ENCODE assay signal across 22 cellular contexts in the genomic region with DNA sequence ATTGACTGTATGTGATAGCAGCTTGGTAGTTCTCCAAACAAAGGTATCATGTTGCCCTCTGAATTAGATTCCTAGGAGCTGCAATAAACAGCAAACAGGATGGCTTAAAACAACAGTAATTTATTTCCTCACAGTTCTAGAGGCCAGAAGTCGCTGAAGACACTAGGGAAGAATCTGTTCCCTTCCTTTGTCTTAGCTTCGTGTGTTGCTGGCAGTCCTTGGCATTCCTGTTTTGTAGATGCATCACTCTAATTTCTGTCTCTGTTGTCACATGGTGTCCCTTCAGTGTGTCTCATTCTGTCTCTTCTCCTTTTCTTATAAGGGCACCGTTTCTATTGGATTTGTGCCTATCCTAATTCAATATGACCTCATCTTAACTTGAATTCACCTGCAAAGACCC.
"Had no signal": no experiment of that assay in that cellular context is flagged by ENCODE, and none has a peak within 500 bp of the region (broad histone marks: within the 10 kb centered on the region; RNA-seq: fewer than 3 reads in every experiment).

No MANE protein-coding gene starts in this region.

- H3K27ac ChIP-seq: esophagus squamous epithelium, ovary, psoas muscle, suprapubic skin, transverse colon, upper lobe of right lung, uterus had no signal

- H3K9me3 ChIP-seq: esophagus squamous epithelium, ovary, suprapubic skin, transverse colon, upper lobe of right lung, uterus had no signal

- H3K27me3 ChIP-seq: esophagus squamous epithelium, suprapubic skin, transverse colon, upper lobe of right lung, uterus had no signal

- H3K4me3 ChIP-seq: esophagus squamous epithelium, lung, ovary, psoas muscle, suprapubic skin, transverse colon, upper lobe of right lung, uterus had no signal

- DNase-seq: cortex of kidney; effector memory CD8-positive, alpha-beta T cell; erythroblast; esophagus squamous epithelium; hypothalamus; immature natural killer cell; natural killer cell; nucleus accumbens; ovary; posterior cingulate gyrus; psoas muscle; right cardiac atrium; small intestine; stimulated activated CD4-positive, alpha-beta T cell treated with anti-CD3 and anti-CD28 coated beads, Interleukin-15, amount 100 ng/mL, for 24 hours; stimulated activated CD4-positive, alpha-beta T cell treated with anti-CD3 and anti-CD28 coated beads, Interleukin-2, amount 100 ng/mL, for 48 hours; stimulated activated naive B cell treated with anti-CD40 and anti-IgM and Interleukin-4, amounts not matched to agents 10 μg/mL and 1 μg/mL and 100 μg/mL, for 72 hours; transverse colon; upper lobe of right lung; uterus had no signal

- H3K36me3 ChIP-seq: esophagus squamous epithelium, ovary, suprapubic skin, transverse colon, upper lobe of right lung, uterus had no signal

- H3K4me1 ChIP-seq: esophagus squamous epithelium, suprapubic skin, transverse colon, upper lobe of right lung, uterus had no signal

- ATAC-seq: effector memory CD8-positive, alpha-beta T cell; left lobe of liver; natural killer cell; right cardiac atrium; stimulated activated naive B cell treated with anti-CD40 and anti-IgM and Interleukin-4, amounts not matched to agents 10 μg/mL and 1 μg/mL and 100 μg/mL, for 72 hours; upper lobe of right lung had no signal
